Comparison of ENCODE assay signal across 8 cellular contexts in the genomic region with DNA sequence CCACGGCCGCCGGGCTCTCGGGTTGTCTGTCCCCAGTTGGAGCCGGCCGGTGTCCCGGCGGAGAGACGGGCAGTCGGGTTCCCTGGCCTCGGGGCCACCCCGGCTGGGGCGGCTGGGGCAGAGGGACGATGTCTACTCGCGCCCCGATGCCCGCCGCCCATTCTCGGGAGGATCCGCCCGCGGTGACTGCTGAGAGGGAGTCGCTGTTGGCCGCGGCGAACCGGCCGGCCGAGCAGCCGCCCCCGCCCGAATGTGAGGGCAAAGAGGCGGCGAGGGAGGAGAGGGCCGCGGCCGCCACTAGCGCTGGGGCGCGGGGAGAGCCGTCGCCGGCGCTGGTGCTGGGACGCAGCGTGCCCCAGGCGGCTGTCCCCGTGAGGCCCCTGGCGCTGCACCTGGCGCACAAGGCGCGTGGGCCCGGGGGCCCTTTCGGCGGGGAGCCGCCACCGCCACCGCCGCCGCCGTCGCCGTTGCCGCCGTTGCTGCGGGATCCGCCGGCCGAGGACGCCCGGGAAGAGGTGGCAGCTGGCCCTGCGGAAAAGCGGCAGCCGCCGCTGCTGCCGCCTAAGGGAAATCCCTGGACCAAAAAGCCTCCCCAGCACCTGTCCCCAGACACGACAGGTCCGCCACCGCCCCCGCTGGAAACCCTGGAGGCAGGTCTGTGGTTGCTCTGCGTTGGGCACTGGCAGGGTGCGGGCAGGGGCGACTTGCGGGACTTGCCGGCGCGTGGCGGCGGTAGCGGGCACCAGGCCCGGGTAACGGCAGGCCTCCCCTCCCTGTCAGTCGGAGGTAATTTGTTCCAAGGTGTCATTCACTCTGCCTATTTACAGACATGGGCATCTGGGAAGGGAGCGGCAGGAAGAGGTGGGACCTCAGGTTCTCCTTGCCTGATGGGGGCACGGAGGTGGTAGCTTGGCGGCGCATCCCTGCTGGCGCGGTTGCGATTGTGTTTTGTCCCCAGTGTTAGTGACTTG. TPM values are rescaled to one million over a fixed set of nuclear protein-coding genes. Genes with fewer than 3 reads are reported as not detected.
DNase-seq lines count a peak whose midpoint lies in the region; ATAC-seq, FAIRE-seq and TF ChIP-seq lines count a peak whose summit lies in the region.

No MANE protein-coding gene starts in this region.

- peaks cover 25% of the 10 kb centered on the region for H4K20me1 ChIP-seq in astrocyte (ENCODE audit: insufficient read depth, low read length)

- no peaks in the 10 kb centered on the region for H3K9me3 ChIP-seq in astrocyte (ENCODE audit: insufficient read depth, low read depth, low read length)

- peak; percentile 55 for DNase-seq in NCI-H1092 (lab: John Stamatoyannopoulos, UW)
- peak; percentile 48 for DNase-seq in T-helper 22 cell (ENCODE audit: low read depth)
- peak; percentile 25 for DNase-seq in astrocyte (ENCODE audit: low read depth)
- DNase-seq in hypothalamus (lab: John Stamatoyannopoulos, UW): peak in 50 of 51 donors; percentile 5 to 73 (median 44)
- no peak for DNase-seq in retinal pigment epithelial cell (ENCODE audit: low read depth)
- DNase-seq in MV-4-11 (lab: John Stamatoyannopoulos, UW): no peak

- H3K79me2 ChIP-seq in astrocyte (ENCODE audit: insufficient read depth, low read length): peaks cover 47% of the 10 kb centered on the region

- peak overlapping the region; percentile 93 for H3K27ac ChIP-seq in astrocyte (ENCODE audit: low read depth, low read length)

- H3K4me3 Mint-ChIP-seq in astrocyte (ENCODE audit: unreplicated experiment): peak overlapping the region; percentile 94

- TF ChIP-seq CTCF in GM12875 (IDR thresholded peaks at IDR 0.05; ENCODE audit: borderline replicate concordance, insufficient read depth, low read depth, low read length) (no peak), astrocyte (IDR thresholded peaks at IDR 0.05; ENCODE audit: insufficient read depth, low read depth, low read length) (no peak), retinal pigment epithelial cell (conservative IDR thresholded peaks at IDR 0.05; ENCODE audit: low read depth, low read length) (peak; percentile 27)

- peaks cover 6% of the 10 kb centered on the region for H3K4me1 ChIP-seq in astrocyte (ENCODE audit: insufficient read depth, low read length)

- H3K9ac ChIP-seq in astrocyte (ENCODE audit: low read length): peak overlapping the region; percentile 95

- H3K27me3 Mint-ChIP-seq in astrocyte (ENCODE audit: low read depth, unreplicated experiment): no peaks in the 10 kb centered on the region

- H3K9me3 Mint-ChIP-seq in astrocyte (ENCODE audit: unreplicated experiment): no peaks in the 10 kb centered on the region

- peak overlapping the region; percentile 72 for H2AFZ ChIP-seq in astrocyte (ENCODE audit: low read depth, low read length)

- no peaks in the 10 kb centered on the region for H3K27me3 ChIP-seq in astrocyte (ENCODE audit: insufficient read depth, low read length)

- peak overlapping the region; percentile 71 for H3K4me3 ChIP-seq in GM12875 (ENCODE audit: low read depth, low read length)
- H3K4me3 ChIP-seq in astrocyte (ENCODE audit: insufficient read depth, low read depth, low read length): peak overlapping the region; percentile 84
- H3K4me3 ChIP-seq in retinal pigment epithelial cell (ENCODE audit: low read length): peak overlapping the region; percentile 84

- no peaks in the 10 kb centered on the region for H3K36me3 Mint-ChIP-seq in astrocyte (ENCODE audit: low read depth, unreplicated experiment)

- peak; percentile 32 for ATAC-seq in HG02571 (IDR thresholded peaks at IDR 0.05; ENCODE audit: unreplicated experiment)

- no peak overlapping the region for H3K27ac Mint-ChIP-seq in astrocyte (ENCODE audit: unreplicated experiment)

- no peaks in the 10 kb centered on the region for H3K36me3 ChIP-seq in astrocyte (ENCODE audit: insufficient read depth, low read length)

- FAIRE-seq in astrocyte (lab: Jason Lieb, UNC): no peak

- peak overlapping the region; percentile 97 for H3K4me2 ChIP-seq in astrocyte (ENCODE audit: low read length)

- H3K4me1 Mint-ChIP-seq in astrocyte (ENCODE audit: low read depth, unreplicated experiment): peaks cover 3% of the 10 kb centered on the region

RNA-seq across cellular contexts. Expression of gene LARP1B, which starts 0.7 kb away (rescaled TPM):
- total RNA-seq in astrocyte: 14.3 and 17.6 TPM in 2 replicates

Comparison
In these comparisons a context has a peak if more than half of its experiments do, and no peak if none do; other contexts are left out.
1. DNase-seq: peak in NCI-H1092 (single experiment), T-helper 22 cell (single experiment), astrocyte (single experiment) and hypothalamus (50 of 51); none in retinal pigment epithelial cell (single experiment) and MV-4-11 (single experiment).
2. Peak in every context shown above with its lines, with median percentiles within 50 percentile points of each other: H3K4me3 ChIP-seq.